In genomic region chr11:72394456-72394855, GRCh38 we compare ENCODE assay signal across 22 cellular contexts.
"Had no signal": no experiment of that assay in that cellular context is flagged by ENCODE, and none has a peak within 500 bp of the region (broad histone marks: within the 10 kb centered on the region; RNA-seq: fewer than 3 reads in every experiment).

No MANE protein-coding gene starts in this region.

- H3K27ac ChIP-seq: SJSA1 had no signal

- H3K27me3 ChIP-seq: SJSA1 had no signal

- H3K9me3 ChIP-seq: SJSA1 had no signal

- DNase-seq: activated CD4-positive, alpha-beta memory T cell treated with anti-CD3 and anti-CD28 coated beads for 36 hours; activated CD4-positive, alpha-beta T cell treated with anti-CD3 and anti-CD28 coated beads, Interleukin-2, amount 10 ng/mL, durations not matched to agents 7 days and 5 days; activated CD4-positive, CD25-positive, alpha-beta regulatory T cell treated with anti-CD3 and anti-CD28 coated beads, Interleukin-2, amount 50 U/mL, for 72 hours; activated CD8-positive, alpha-beta memory T cell treated with anti-CD3 and anti-CD28 coated beads for 24 hours; activated gamma-delta T cell; activated naive CD4-positive, alpha-beta T cell treated with anti-CD3 and anti-CD28 coated beads for 36 hours; activated T-cell treated with anti-CD3 and anti-CD28 coated beads, Interleukin-2, amount 50 U/mL, for 48 hours; amygdala; caudate nucleus; KBM-7; NCI-H1048; NCI-H146; NCI-H187 treated with DMSO at 0.1 percent for 48 hours; NCI-H2171 treated with DMSO at 0.1 percent for 48 hours; NCI-H226; NCI-H526 treated with DMSO at 0.1 percent for 48 hours; PC-3; SHP77 had no signal

- H3K4me1 ChIP-seq: SJSA1 had no signal

- ATAC-seq: activated T-helper 17 cell treated with anti-CD3 and anti-CD28 coated beads, Interleukin-2, amount 50 U/mL, for 72 hours; PC-3; SK-N-SH treated with all-trans-retinoic acid at 6 μM for 48 hours; WTC11 had no signal

- H3K36me3 ChIP-seq: SJSA1 had no signal

- H3K4me3 ChIP-seq: SJSA1 had no signal
